26 cellular contexts compared by ENCODE assay signal in the genomic region with DNA sequence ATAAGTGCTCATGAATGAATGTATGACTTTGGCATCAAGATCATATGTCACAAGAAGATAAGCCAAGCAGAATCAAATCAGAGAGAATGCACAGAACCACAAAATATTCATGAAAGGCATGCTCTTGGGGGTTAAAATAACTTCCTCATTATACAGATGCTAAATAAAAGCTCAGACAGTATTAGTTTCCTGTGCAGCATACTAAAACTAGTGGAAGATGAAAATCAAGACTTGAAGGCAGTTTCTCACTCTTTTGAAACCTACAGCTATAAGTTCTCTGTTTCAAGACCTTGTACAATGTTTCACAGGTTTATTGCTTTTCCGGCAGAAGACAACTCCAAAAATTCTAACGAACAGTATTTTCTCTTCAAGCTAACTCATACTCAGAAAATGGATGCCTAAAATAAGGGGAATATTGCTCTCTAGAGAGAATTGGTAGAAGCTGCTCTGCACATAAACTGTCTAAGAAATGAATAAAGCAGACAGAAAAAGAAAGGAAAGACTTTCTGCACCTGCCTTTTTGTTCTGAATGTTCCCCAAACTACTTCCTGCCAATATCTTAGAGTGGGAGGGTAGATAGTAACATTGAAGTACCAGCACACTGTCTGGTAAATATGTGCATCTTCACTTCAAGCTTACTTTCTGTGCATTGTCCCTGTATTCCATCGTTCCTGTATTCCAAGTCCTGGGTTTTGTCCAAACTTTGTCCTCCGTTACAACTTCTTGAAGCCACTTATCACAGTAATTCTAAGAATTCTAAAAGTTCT.
"Had no signal": no experiment of that assay in that cellular context is flagged by ENCODE, and none has a peak within 500 bp of the region (broad histone marks: within the 10 kb centered on the region; RNA-seq: fewer than 3 reads in every experiment).

No MANE protein-coding gene starts in this region.

- H3K27me3 ChIP-seq: colonic mucosa, gastrocnemius medialis, ovary, spleen, thyroid gland had no signal

- H3K4me3 ChIP-seq: colonic mucosa, gastrocnemius medialis, lower lobe of right lung, ovary, psoas muscle, skin epidermis, spleen, thyroid gland had no signal

- H3K9me3 ChIP-seq: colonic mucosa, gastrocnemius medialis, lower lobe of right lung, ovary, psoas muscle, thyroid gland had no signal

- H3K4me1 Mint-ChIP-seq: natural killer cell; stimulated activated naive CD8-positive, alpha-beta T cell treated with anti-CD3 and anti-CD28 coated beads, Interleukin-15, amount 100 ng/mL, for 72 hours had no signal

- H3K4me3 Mint-ChIP-seq: dendritic cell treated with granulocyte-macrophage colony-stimulating factor and Interleukin-4, amounts not matched to agents 40 ng/mL and 50 ng/mL, for 4 days; endodermal cell; natural killer cell; stimulated activated naive CD8-positive, alpha-beta T cell treated with anti-CD3 and anti-CD28 coated beads, Interleukin-15, amount 100 ng/mL, for 72 hours had no signal

- ATAC-seq: esophagus mucosa; gastrocnemius medialis; left ventricle myocardium superior; lower lobe of right lung; natural killer cell; psoas muscle; right cardiac atrium; stimulated activated naive CD8-positive, alpha-beta T cell treated with anti-CD3 and anti-CD28 coated beads, Interleukin-15, amount 100 ng/mL, for 72 hours had no signal

- H3K27ac Mint-ChIP-seq: dendritic cell treated with granulocyte-macrophage colony-stimulating factor and Interleukin-4, amounts not matched to agents 40 ng/mL and 50 ng/mL, for 4 days; endodermal cell; natural killer cell; stimulated activated naive CD8-positive, alpha-beta T cell treated with anti-CD3 and anti-CD28 coated beads, Interleukin-15, amount 100 ng/mL, for 72 hours had no signal

- H3K4me1 ChIP-seq: colonic mucosa, gastrocnemius medialis, lower lobe of right lung, psoas muscle, spleen, thyroid gland had no signal

- H3K36me3 ChIP-seq: colonic mucosa, gastrocnemius medialis, lower lobe of right lung, ovary, spleen, thyroid gland had no signal

- H3K27me3 Mint-ChIP-seq: dendritic cell treated with granulocyte-macrophage colony-stimulating factor and Interleukin-4, amounts not matched to agents 40 ng/mL and 50 ng/mL, for 4 days; stimulated activated naive CD8-positive, alpha-beta T cell treated with anti-CD3 and anti-CD28 coated beads, Interleukin-15, amount 100 ng/mL, for 72 hours had no signal

- H3K27ac ChIP-seq: colonic mucosa, epithelial cell of prostate, gastrocnemius medialis, lower lobe of right lung, ovary, psoas muscle, skin epidermis, spleen, thyroid gland had no signal

- DNase-seq: colonic mucosa; effector CD8-positive, alpha-beta T cell; endodermal cell; foreskin fibroblast; gastrocnemius medialis; head of caudate nucleus; left ventricle myocardium superior; lower lobe of right lung; natural killer cell; occipital lobe; ovary; posterior cingulate gyrus; psoas muscle; right cardiac atrium; spleen; stimulated activated CD4-positive, alpha-beta T cell treated with anti-CD3 and anti-CD28 coated beads, Interleukin-15, amount 100 ng/mL, for 24 hours; stimulated activated CD4-positive, alpha-beta T cell treated with anti-CD3 and anti-CD28 coated beads, Interleukin-2, amount 100 ng/mL, for 48 hours; stimulated activated naive CD4-positive, alpha-beta T cell; stimulated activated naive CD8-positive, alpha-beta T cell treated with anti-CD3 and anti-CD28 coated beads, Interleukin-15, amount 100 ng/mL, for 72 hours; thyroid gland; trophoblast cell had no signal

- FAIRE-seq: keratinocyte had no signal
